Comparison of ENCODE assay signal across 8 cellular contexts in genomic region chr17:57995076-57995956, GRCh38. TPM values are rescaled to one million over a fixed set of nuclear protein-coding genes. Genes with fewer than 3 reads are reported as not detected.
DNase-seq lines count a peak whose midpoint lies in the region; ATAC-seq and TF ChIP-seq lines count a peak whose summit lies in the region.

No MANE protein-coding gene starts in this region.

- peaks cover 44% of the 10 kb centered on the region for H3K4me1 Mint-ChIP-seq in T-helper 2 cell treated with Interferon-gamma antibody and Interleukin-4, amounts not matched to agents 5 μg/mL and 100 μg/mL, for 36 hours (ENCODE audit: low read depth)
- peaks cover 60% of the 10 kb centered on the region for H3K4me1 Mint-ChIP-seq in brain

- POLR2A ChIA-PET in HCT116 (lab: Charles Lee): interaction anchor here (1.2 to 6.6 kb wide), 3 partner anchors 12 to 135 kb away, joined by 3 to 53 read pairs (median 33); partner anchors contain the start of genes DYNLL2 and SRSF1

- DNase-seq in Daoy (ENCODE audit: low read depth) (peak; percentile 62), HCT116 (ENCODE audit: low read depth, low spot score) (peak; percentile 80), NCI-H2029 (lab: John Stamatoyannopoulos, UW) (peak; percentile 77), iPS-NIHi7 (ENCODE audit: extremely low spot score) (peak; percentile 66)
- peak; percentile 37 for DNase-seq in T-helper 2 cell treated with Interferon-gamma antibody and Interleukin-4, amounts not matched to agents 5 μg/mL and 100 μg/mL, for 36 hours (ENCODE audit: low spot score)
- DNase-seq in stimulated activated CD4-positive, alpha-beta T cell treated with anti-CD3 and anti-CD28 coated beads, Interleukin-12 subunit alpha, Interleukin-12 subunit beta, amount 100 ng/mL, for 48 hours (ENCODE audit: low read depth in 2 of 3, low spot score in 1 of 3): peak; percentile 41 to 59 (median 51)

- peaks cover 31% of the 10 kb centered on the region; the same call in 1 of the 2 replicates for H4K20me1 ChIP-seq in HCT116 (ENCODE audit: insufficient read depth)

- H3K9me3 ChIP-seq in HCT116 (ENCODE audit: control insufficient read depth in 1 of 2, insufficient read depth in 1 of 2, low read depth in 1 of 2, low read length in 2 of 2): no peaks in the 10 kb centered on the region

- H3K9me2 ChIP-seq in HCT116 (ENCODE audit: insufficient read depth): no peaks in the 10 kb centered on the region

- peak; percentile 95 for TF ChIP-seq RAD21 in HCT116 (IDR thresholded peaks at IDR 0.05; ENCODE audit: low read depth)

- RAD21 ChIA-PET in HCT116 (lab: Charles Lee; ENCODE audit: low non-redundant PET in 1 of 2, low total read pairs in 2 of 2, uncharacterized antibody in 2 of 2, unreplicated experiment in 2 of 2): interaction anchor here (0.6 to 2.1 kb wide), 4 partner anchors 12 to 139 kb away, joined by 3 to 6 read pairs (median 4); partner anchors contain the start of gene SRSF1 (in 1 of the 2)

- peaks cover 39 to 83% of the 10 kb centered on the region in 2 experiments for H3K4me1 ChIP-seq in HCT116 (ENCODE audit: control insufficient read depth in 1 of 2, insufficient read depth in 2 of 2, low read length in 2 of 2)

- peaks cover 60% of the 10 kb centered on the region for H3K79me2 ChIP-seq in HCT116 (ENCODE audit: insufficient read depth, low read length)

- peak overlapping the region; percentile 27 for H3K27ac Mint-ChIP-seq in T-helper 2 cell treated with Interferon-gamma antibody and Interleukin-4, amounts not matched to agents 5 μg/mL and 100 μg/mL, for 36 hours
- peak overlapping the region; percentile 21 to 90 (median 78) for H3K27ac Mint-ChIP-seq in brain

- CTCF ChIA-PET in HCT116 (lab: Charles Lee): interaction anchor here (0.7 to 15.4 kb wide), 7 partner anchors 9 to 862 kb away, joined by 3 to 288 read pairs (median 5); partner anchors contain the start of gene CUEDC1

- H3K4me3 ChIP-seq in HCT116 (replicated peaks in 1 of 2; ENCODE audit: low read depth in 1 of 2, low read length in 2 of 2): no peak overlapping the region

- peak overlapping the region; percentile 17; the same call in 1 of the 2 replicates for H3K27ac ChIP-seq in HCT116 (ENCODE audit: low read depth, low read length)

- no peak for TF ChIP-seq POLR2A in HCT116 (IDR thresholded peaks at IDR 0.05; ENCODE audit: borderline replicate concordance, extremely low read depth, insufficient read depth, insufficient read length)

- peak overlapping the region; percentile 6 for H3K9ac ChIP-seq in HCT116 (ENCODE audit: low read length)

- peaks cover 22 to 49% of the 10 kb centered on the region in 2 experiments for H3K36me3 ChIP-seq in HCT116 (ENCODE audit: control insufficient read depth in 1 of 2, insufficient read depth in 2 of 2, low read length in 2 of 2)

- BruUV-seq in HCT116 (replicated peaks; lab: Mats Ljungman, UMichigan): no TSS peak

- peak overlapping the region; percentile 19 for H3K4me3 Mint-ChIP-seq in T-helper 2 cell treated with Interferon-gamma antibody and Interleukin-4, amounts not matched to agents 5 μg/mL and 100 μg/mL, for 36 hours
- peak overlapping the region in 2 of 5 experiments; percentile 8 to 62 for H3K4me3 Mint-ChIP-seq in brain

- no peaks in the 10 kb centered on the region for H3K9me3 Mint-ChIP-seq in T-helper 2 cell treated with Interferon-gamma antibody and Interleukin-4, amounts not matched to agents 5 μg/mL and 100 μg/mL, for 36 hours
- H3K9me3 Mint-ChIP-seq in brain: no peaks in the 10 kb centered on the region

- intact Hi-C loops in HCT116 (cut with micrococcal nuclease): loop anchor here (1.0 to 5.0 kb wide), 5 partner anchors 79 to 863 kb away; partner anchors contain the start of gene MRPS23

- no peaks in the 10 kb centered on the region for H3K27me3 Mint-ChIP-seq in T-helper 2 cell treated with Interferon-gamma antibody and Interleukin-4, amounts not matched to agents 5 μg/mL and 100 μg/mL, for 36 hours (ENCODE audit: low read depth)
- H3K27me3 Mint-ChIP-seq in brain: peaks cover 6% of the 10 kb centered on the region

- no peak overlapping the region for H2AFZ ChIP-seq in HCT116 (ENCODE audit: low read depth, low read length, poor library complexity, severe bottlenecking)

- ATAC-seq in HCT116 (peak; percentile 81), GM18519 (IDR thresholded peaks at IDR 0.05; ENCODE audit: low FRiP score, unreplicated experiment) (no peak)

- TF ChIP-seq CTCF in HCT116 (IDR thresholded peaks at IDR 0.05 in 2 of 3, conservative IDR thresholded peaks at IDR 0.05 in 1 of 3; ENCODE audit: borderline replicate concordance in 1 of 3, insufficient read depth in 1 of 3, low read depth in 2 of 3, low read length in 2 of 3): peak; percentile 74 to 94 (median 87)
- TF ChIP-seq CTCF in brain (conservative IDR thresholded peaks at IDR 0.05): peak; percentile 68 to 73

- peaks cover 44% of the 10 kb centered on the region for H3K36me3 Mint-ChIP-seq in T-helper 2 cell treated with Interferon-gamma antibody and Interleukin-4, amounts not matched to agents 5 μg/mL and 100 μg/mL, for 36 hours (ENCODE audit: low read depth)
- peaks cover 9% of the 10 kb centered on the region for H3K36me3 Mint-ChIP-seq in brain

- no peaks in the 10 kb centered on the region for H3K27me3 ChIP-seq in HCT116 (ENCODE audit: insufficient read depth, low read length)

- peak overlapping the region; percentile 1; the same call in 1 of the 2 replicates for H3K4me2 ChIP-seq in HCT116 (ENCODE audit: low read length)

TF ChIP-seq in HCT116, 20 proteins besides CTCF, POLR2A, EP300 and RAD21:
- TF ChIP-seq JUND (IDR thresholded peaks at IDR 0.05) (0 out of 2 replicates have a peak, but pooled peaks have one; percentile 3), TCF7L2 (IDR thresholded peaks at IDR 0.05; ENCODE audit: borderline replicate concordance, extremely low read depth, insufficient read depth, insufficient read length) (peak; percentile 67), EGR1 (IDR thresholded peaks at IDR 0.05; ENCODE audit: low read depth) (no peak), SP1 (IDR thresholded peaks at IDR 0.05; ENCODE audit: low read depth) (no peak), SIN3A (IDR thresholded peaks at IDR 0.05; ENCODE audit: low read depth) (no peak), ZFX (IDR thresholded peaks at IDR 0.05) (no peak), CBX3 (IDR thresholded peaks at IDR 0.05; ENCODE audit: low read depth) (peak; percentile 53; the same call in 1 of the 2 replicates), ATF3 (IDR thresholded peaks at IDR 0.05) (no peak), REST (IDR thresholded peaks at IDR 0.05; ENCODE audit: low read depth) (no peak)

RNA-seq across cellular contexts. Expression of gene VEZF1, which starts 7.3 kb away (rescaled TPM):
- total RNA-seq in Daoy (2014; rRNA removed; shearing (Covaris generic)): 27.3 and 33.1 TPM in 2 replicates
- 70.2 TPM for total RNA-seq in HCT116 (2021; ENCODE audit: unreplicated experiment)
- polyA plus RNA-seq in HCT116 (2012): 50.5 and 55.6 TPM in 2 replicates
- 72.5 TPM for polyA plus RNA-seq in brain (ENCODE audit: insufficient read depth, low read depth, low replicate concordance)

RNA-seq across cellular contexts. Expression of gene SRSF1, which starts 11.7 kb away (rescaled TPM):
- 499 and 574 TPM in 2 replicates for total RNA-seq in Daoy (2014; rRNA removed; shearing (Covaris generic))
- 434 TPM for total RNA-seq in HCT116 (2021; ENCODE audit: unreplicated experiment)
- 157 and 231 TPM in 2 replicates for polyA plus RNA-seq in HCT116 (2012)
- polyA plus RNA-seq in brain (ENCODE audit: insufficient read depth, low read depth, low replicate concordance): 124 TPM

RNA-seq across cellular contexts. Expression of gene CUEDC1, which starts 40.1 kb away (rescaled TPM):
- total RNA-seq in Daoy (2014; rRNA removed; shearing (Covaris generic)): 5.0 and 7.0 TPM in 2 replicates
- total RNA-seq in HCT116 (2021; ENCODE audit: unreplicated experiment): 60.2 TPM
- polyA plus RNA-seq in HCT116 (2012): 54.1 and 58.2 TPM in 2 replicates
- 97.8 TPM for polyA plus RNA-seq in brain (ENCODE audit: insufficient read depth, low read depth, low replicate concordance)
